In the genomic region with DNA sequence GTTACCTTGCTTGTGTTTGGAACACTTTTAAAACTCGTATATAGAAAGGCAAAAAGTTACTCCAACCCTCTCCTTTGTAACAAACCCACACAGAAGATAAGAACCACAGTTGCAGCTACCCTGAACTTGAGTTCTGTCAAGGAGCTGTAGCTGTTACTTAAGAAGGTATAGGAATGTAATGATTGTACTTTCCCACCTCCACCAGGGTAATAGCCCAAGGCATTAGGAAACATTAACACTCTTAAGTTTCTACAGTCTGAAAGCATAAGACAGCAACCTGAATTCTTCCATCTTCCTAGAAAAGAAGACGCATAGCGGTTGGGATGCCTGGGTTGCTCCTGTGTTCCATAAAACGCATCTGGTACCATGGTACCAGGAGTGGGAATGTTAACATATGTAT, we compare ENCODE assay signal across 26 cellular contexts.
"Had no signal": no experiment of that assay in that cellular context is flagged by ENCODE, and none has a peak within 500 bp of the region (broad histone marks: within the 10 kb centered on the region; RNA-seq: fewer than 3 reads in every experiment).

No MANE protein-coding gene starts in this region.

- DNase-seq: colonic mucosa; cortex of kidney; effector CD8-positive, alpha-beta T cell; effector memory CD8-positive, alpha-beta T cell; endodermal cell; erythroblast; esophagus squamous epithelium; foreskin fibroblast; foreskin melanocyte; gastrocnemius medialis; glutamatergic neuron; head of caudate nucleus; heart right ventricle; hippocampal formation; left cardiac atrium; left lung; left ventricle myocardium superior; mammary epithelial cell; mucosa of descending colon; naive B cell had no signal

- H3K9me3 ChIP-seq: colonic mucosa, esophagus squamous epithelium, gastrocnemius medialis, heart right ventricle, left lung, mucosa of descending colon had no signal

- H3K4me1 ChIP-seq: colonic mucosa, esophagus squamous epithelium, gastrocnemius medialis, heart right ventricle, left lung had no signal

- H3K27me3 ChIP-seq: colonic mucosa, esophagus squamous epithelium, gastrocnemius medialis, heart right ventricle, left lung had no signal

- H3K4me3 ChIP-seq: colonic mucosa, esophagus squamous epithelium, gastrocnemius medialis, heart right ventricle, left lung, lung, mucosa of descending colon had no signal

- FAIRE-seq: endometrium, islet of Langerhans, keratinocyte had no signal

- H3K27ac ChIP-seq: colonic mucosa, epithelial cell of prostate, esophagus squamous epithelium, gastrocnemius medialis, heart right ventricle, left lung had no signal

- H3K36me3 ChIP-seq: colonic mucosa, gastrocnemius medialis had no signal

- ATAC-seq: effector memory CD8-positive, alpha-beta T cell; esophagus mucosa; gastrocnemius medialis; heart right ventricle; left cardiac atrium; left lung; left ventricle myocardium superior; mucosa of descending colon had no signal
